In genomic region chr20:1325173-1326030, GRCh38 we compare ENCODE assay signal across 8 cellular contexts. TPM values are rescaled to one million over a fixed set of nuclear protein-coding genes. Genes with fewer than 3 reads are reported as not detected.
DNase-seq lines count a peak whose midpoint lies in the region; ATAC-seq and TF ChIP-seq lines count a peak whose summit lies in the region.

No MANE protein-coding gene starts in this region.

- H3K4me3 ChIP-seq in GM12864 (ENCODE audit: low read depth, low read length) (peak overlapping the region; percentile 62), thymus (ENCODE audit: low read length) (peak overlapping the region; percentile 93)

- H3K27ac Mint-ChIP-seq in activated naive CD8-positive, alpha-beta T cell treated with anti-CD3 and anti-CD28 coated beads, Interleukin-2, amount 10 ng/mL, durations not matched to agents 7 days and 5 days: no peak overlapping the region
- H3K27ac Mint-ChIP-seq in osteocyte (ENCODE audit: unreplicated experiment): no peak overlapping the region

- no peaks in the 10 kb centered on the region for H3K27me3 Mint-ChIP-seq in activated naive CD8-positive, alpha-beta T cell treated with anti-CD3 and anti-CD28 coated beads, Interleukin-2, amount 10 ng/mL, durations not matched to agents 7 days and 5 days
- no peaks in the 10 kb centered on the region for H3K27me3 Mint-ChIP-seq in osteocyte (ENCODE audit: unreplicated experiment)

- peaks cover 27% of the 10 kb centered on the region for H3K4me1 Mint-ChIP-seq in activated naive CD8-positive, alpha-beta T cell treated with anti-CD3 and anti-CD28 coated beads, Interleukin-2, amount 10 ng/mL, durations not matched to agents 7 days and 5 days
- H3K4me1 Mint-ChIP-seq in osteocyte (ENCODE audit: unreplicated experiment): peaks cover 8% of the 10 kb centered on the region

- no peaks in the 10 kb centered on the region for H3K9me3 ChIP-seq in thymus (ENCODE audit: control insufficient read depth)

- peak; percentile 79 for ATAC-seq in HG02623 (IDR thresholded peaks at IDR 0.05; ENCODE audit: unreplicated experiment)
- ATAC-seq in SK-N-SH treated with all-trans-retinoic acid at 6 μM for 48 hours: peak; percentile 88
- peak; percentile 90 for ATAC-seq in activated naive CD8-positive, alpha-beta T cell treated with anti-CD3 and anti-CD28 coated beads, Interleukin-2, amount 10 ng/mL, durations not matched to agents 7 days and 5 days (ENCODE audit: low read depth)

- peaks cover 8% of the 10 kb centered on the region for H3K36me3 ChIP-seq in thymus (ENCODE audit: control insufficient read depth, insufficient read depth)

- H3K27ac ChIP-seq in thymus (ENCODE audit: low read depth): peak overlapping the region; percentile 96

- peaks cover 3% of the 10 kb centered on the region for H3K9me3 Mint-ChIP-seq in activated naive CD8-positive, alpha-beta T cell treated with anti-CD3 and anti-CD28 coated beads, Interleukin-2, amount 10 ng/mL, durations not matched to agents 7 days and 5 days
- H3K9me3 Mint-ChIP-seq in osteocyte (ENCODE audit: unreplicated experiment): no peaks in the 10 kb centered on the region

- H3K4me1 ChIP-seq in thymus (ENCODE audit: control insufficient read depth, insufficient read depth, low read length): peaks cover 20% of the 10 kb centered on the region

- no peaks in the 10 kb centered on the region for H3K27me3 ChIP-seq in thymus (ENCODE audit: control insufficient read depth, insufficient read depth)

- no peak for TF ChIP-seq CTCF in GM12864 (IDR thresholded peaks at IDR 0.05; ENCODE audit: low read depth, low read length, missing control alignments)
- TF ChIP-seq CTCF in osteocyte (IDR thresholded peaks at IDR 0.05): peak; percentile 15

- H3K4me3 Mint-ChIP-seq in activated naive CD8-positive, alpha-beta T cell treated with anti-CD3 and anti-CD28 coated beads, Interleukin-2, amount 10 ng/mL, durations not matched to agents 7 days and 5 days: no peak overlapping the region
- H3K4me3 Mint-ChIP-seq in osteocyte (ENCODE audit: unreplicated experiment): no peak overlapping the region

- POLR2A ChIA-PET in activated naive CD8-positive, alpha-beta T cell treated with anti-CD3 and anti-CD28 coated beads, Interleukin-2, amount 10 ng/mL, durations not matched to agents 7 days and 5 days (lab: Charles Lee): interaction anchor here (0.6 to 7.3 kb wide), 18 partner anchors 8 to 142 kb away, joined by 3 to 78 read pairs (median 4); partner anchors contain the start of genes FKBP1A, NSFL1C and RAD21L1

- H3K36me3 Mint-ChIP-seq in activated naive CD8-positive, alpha-beta T cell treated with anti-CD3 and anti-CD28 coated beads, Interleukin-2, amount 10 ng/mL, durations not matched to agents 7 days and 5 days: peaks cover 6% of the 10 kb centered on the region
- H3K36me3 Mint-ChIP-seq in osteocyte (ENCODE audit: unreplicated experiment): no peaks in the 10 kb centered on the region

- DNase-seq in GM12864 (ENCODE audit: low read depth) (peak; percentile 89), NCI-H1105 (lab: John Stamatoyannopoulos, UW) (peak; percentile 97), head of caudate nucleus (peak; percentile 92 to 98 (median 96)), osteocyte (ENCODE audit: extremely low spot score, unreplicated experiment) (peak; percentile 99)
- peak; percentile 99 for DNase-seq in activated naive CD8-positive, alpha-beta T cell treated with anti-CD3 and anti-CD28 coated beads, Interleukin-2, amount 10 ng/mL, durations not matched to agents 7 days and 5 days

- WGBS in thymus: under 1% methylated on average over 56 of the region's 56 CpGs

- intact Hi-C loops in head of caudate nucleus (cut with DNase I): loop anchor here (5.0 kb wide), 2 partner anchors 47 to 67 kb away; partner anchors contain the start of gene FKBP1A

TF ChIP-seq in SK-N-SH treated with all-trans-retinoic acid at 6 μM for 48 hours, 23 proteins besides CTCF, POLR2A, EP300 and RAD21:
- 0 out of 2 replicates have a peak, but pooled peaks have one; percentile 18 for TF ChIP-seq ZNF565 (CRISPR knock-in tag; conservative IDR thresholded peaks at IDR 0.05; ENCODE audit: low read depth)
- TF ChIP-seq ZC3H10 (CRISPR knock-in tag; IDR thresholded peaks at IDR 0.05): 0 out of 2 replicates have a peak, but pooled peaks have one; percentile 20
- peak; percentile 59; the same call in 1 of the 2 replicates for TF ChIP-seq CREB5 (CRISPR knock-in tag; IDR thresholded peaks at IDR 0.05; ENCODE audit: low read depth)
- TF ChIP-seq GLIS3 (CRISPR knock-in tag; IDR thresholded peaks at IDR 0.05): no peak
- no peak for TF ChIP-seq ESRRG (CRISPR knock-in tag; IDR thresholded peaks at IDR 0.05)
- TF ChIP-seq TSHZ2 (CRISPR knock-in tag; IDR thresholded peaks at IDR 0.05): no peak
- no peak for TF ChIP-seq ISL1 (CRISPR knock-in tag; IDR thresholded peaks at IDR 0.05)
- TF ChIP-seq BACH2 (CRISPR knock-in tag; IDR thresholded peaks at IDR 0.05; ENCODE audit: borderline replicate concordance): no peak

RNA-seq across cellular contexts. Expression of gene SDCBP2, which starts 3.5 kb away (rescaled TPM):
- total RNA-seq in activated naive CD8-positive, alpha-beta T cell treated with anti-CD3 and anti-CD28 coated beads, Interleukin-2, amount 10 ng/mL, durations not matched to agents 7 days and 5 days: 1 to 10 TPM; 3.7 to 5.1 TPM
- 0.97 and 1.6 TPM in 2 replicates for total RNA-seq in osteocyte
- 8.6 TPM for polyA plus RNA-seq in thymus

RNA-seq across cellular contexts. Expression of gene SNPH, which starts 59.3 kb away (rescaled TPM):
- total RNA-seq in activated naive CD8-positive, alpha-beta T cell treated with anti-CD3 and anti-CD28 coated beads, Interleukin-2, amount 10 ng/mL, durations not matched to agents 7 days and 5 days: 1 to 10 TPM; 8.8 to 9.7 TPM
- total RNA-seq in osteocyte: 8.0 and 8.9 TPM in 2 replicates
- 2.2 TPM for polyA plus RNA-seq in thymus

Comparison
In these comparisons a context has a peak if more than half of its experiments do, and no peak if none do; other contexts are left out.
1. Peak in every context shown above with its lines: DNase-seq, ATAC-seq, H3K4me3 ChIP-seq and H3K27ac ChIP-seq.